In genomic region chr1:165634154-165634921, GRCh38 we compare ENCODE assay signal across 1 cellular context.
TF ChIP-seq lines count a peak whose summit lies in the region.

No MANE protein-coding gene starts in this region.

TF ChIP-seq in H1, 55 proteins besides CTCF, POLR2A, EP300 and RAD21:
- no peak for TF ChIP-seq SP4 (IDR thresholded peaks at IDR 0.05; ENCODE audit: low read length)
- peak; percentile 85 for TF ChIP-seq KDM1A (IDR thresholded peaks at IDR 0.05; ENCODE audit: borderline replicate concordance, low read length)
- no peak for TF ChIP-seq RXRA (IDR thresholded peaks at IDR 0.05; ENCODE audit: insufficient read depth, low read depth, low read length)
TF ChIP-seq in H1: peak in this region for 1.
